ENCODE assay signal across 8 cellular contexts in genomic region chr15:69760263-69760855, GRCh38.
DNase-seq lines count a peak whose midpoint lies in the region; ATAC-seq and TF ChIP-seq lines count a peak whose summit lies in the region.

No MANE protein-coding gene starts in this region.

- H3K27ac Mint-ChIP-seq in type B pancreatic cell = no peak overlapping the region

- H3K4me1 Mint-ChIP-seq in type B pancreatic cell (ENCODE audit: unreplicated experiment) = peaks cover 19% of the 10 kb centered on the region

- no peak overlapping the region for H3K4me3 Mint-ChIP-seq in type B pancreatic cell

- TF ChIP-seq CTCF in omental fat pad (IDR thresholded peaks at IDR 0.05) (no peak), type B pancreatic cell (conservative IDR thresholded peaks at IDR 0.05) (no peak)

- peaks cover 44% of the 10 kb centered on the region for H3K27me3 Mint-ChIP-seq in type B pancreatic cell

- ATAC-seq in omental fat pad (ENCODE audit: low FRiP score) = peak; percentile 37
- no peak for ATAC-seq in GM18868 (IDR thresholded peaks at IDR 0.05; ENCODE audit: unreplicated experiment)

- no peaks in the 10 kb centered on the region for H3K9me3 Mint-ChIP-seq in type B pancreatic cell

- H3K36me3 Mint-ChIP-seq in type B pancreatic cell = no peaks in the 10 kb centered on the region

- DNase-seq in GF-D8 (lab: John Stamatoyannopoulos, UW) (peak; percentile 77), NCI-H226 (peak; percentile 61), astrocyte of the hippocampus (ENCODE audit: low read depth, low spot score) (peak; percentile 29), omental fat pad (ENCODE audit: low spot score) (no peak), NK-92 (lab: John Stamatoyannopoulos, UW; ENCODE audit: unreplicated experiment) (no peak), type B pancreatic cell (ENCODE audit: extremely low spot score, unreplicated experiment) (no peak), hepatic stellate cell (ENCODE audit: low spot score) (no peak)

Comparison
In these comparisons a context has a peak if more than half of its experiments do, and no peak if none do; other contexts are left out.
1. DNase-seq: peak in GF-D8 (single experiment), NCI-H226 (single experiment) and astrocyte of the hippocampus (single experiment); none in omental fat pad (single experiment), NK-92 (single experiment), type B pancreatic cell (single experiment) and hepatic stellate cell (single experiment).